In genomic region chr10:34522542-34522941, GRCh38 we compare ENCODE assay signal across 8 cellular contexts.
DNase-seq lines count a peak whose midpoint lies in the region; ATAC-seq and TF ChIP-seq lines count a peak whose summit lies in the region.

No MANE protein-coding gene starts in this region.

- H3K4me3 ChIP-seq in DND-41 (ENCODE audit: low read depth in 1 of 2, low read length in 2 of 2): no peak overlapping the region

- H3K27ac Mint-ChIP-seq in glutamatergic neuron (ENCODE audit: unreplicated experiment): no peak overlapping the region

- no peaks in the 10 kb centered on the region for H3K27me3 ChIP-seq in DND-41 (ENCODE audit: insufficient read depth, low read length, poor library complexity)

- ATAC-seq in DND-41 (ENCODE audit: insufficient read depth, low read depth) (no peak), GM21526 (IDR thresholded peaks at IDR 0.05; ENCODE audit: low FRiP score, unreplicated experiment) (peak; percentile 74)

- H3K27ac ChIP-seq in DND-41 (ENCODE audit: low read length): no peak overlapping the region

- H2AFZ ChIP-seq in DND-41 (ENCODE audit: low read depth, low read length): no peak overlapping the region

- peaks cover 24% of the 10 kb centered on the region; the same call in 1 of the 2 replicates for H4K20me1 ChIP-seq in DND-41 (ENCODE audit: insufficient read depth, low read length)

- H3K36me3 ChIP-seq in DND-41 (ENCODE audit: insufficient read depth, low read length): no peaks in the 10 kb centered on the region

- H3K4me1 ChIP-seq in DND-41 (ENCODE audit: insufficient read depth, low read length): no peaks in the 10 kb centered on the region

- peaks cover 51% of the 10 kb centered on the region for H3K79me2 ChIP-seq in DND-41 (ENCODE audit: insufficient read depth, low read length)

- DNase-seq in DND-41 (no peak), NCI-H748 treated with DMSO at 0.1 percent for 48 hours (lab: John Stamatoyannopoulos, UW) (peak; percentile 68), foreskin melanocyte (peak; percentile 22), glutamatergic neuron (no peak), NCI-H2107 treated with DMSO at 0.1 percent for 48 hours (lab: John Stamatoyannopoulos, UW; ENCODE audit: unreplicated experiment) (no peak), NCI-H2029 treated with DMSO at 0.1 percent for 48 hours (lab: John Stamatoyannopoulos, UW) (no peak), NCI-H345 (lab: John Stamatoyannopoulos, UW) (no peak)

- H3K9me3 Mint-ChIP-seq in glutamatergic neuron (ENCODE audit: unreplicated experiment): no peaks in the 10 kb centered on the region

- H3K4me3 Mint-ChIP-seq in glutamatergic neuron (ENCODE audit: unreplicated experiment): no peak overlapping the region

- TF ChIP-seq CTCF in DND-41 (IDR thresholded peaks at IDR 0.05; ENCODE audit: borderline replicate concordance, extremely low read depth, low read length, poor library complexity, severe bottlenecking) (peak; percentile 39), glutamatergic neuron (IDR thresholded peaks at IDR 0.05; ENCODE audit: partially characterized antibody, unreplicated experiment) (no peak)

- H3K9me3 ChIP-seq in DND-41 (ENCODE audit: insufficient read depth, low read length, severe bottlenecking): no peaks in the 10 kb centered on the region

- no peak overlapping the region for H3K9ac ChIP-seq in DND-41 (ENCODE audit: low read depth, low read length)

- H3K4me2 ChIP-seq in DND-41 (ENCODE audit: insufficient read depth, low read length): no peak overlapping the region

- H3K36me3 Mint-ChIP-seq in glutamatergic neuron (ENCODE audit: unreplicated experiment): no peaks in the 10 kb centered on the region

- peaks cover 10% of the 10 kb centered on the region for H3K4me1 Mint-ChIP-seq in glutamatergic neuron (ENCODE audit: low read depth, unreplicated experiment)

- no peaks in the 10 kb centered on the region for H3K27me3 Mint-ChIP-seq in glutamatergic neuron (ENCODE audit: unreplicated experiment)

Comparison
In these comparisons a context has a peak if more than half of its experiments do, and no peak if none do; other contexts are left out.
1. DNase-seq: peak in NCI-H748 treated with DMSO at 0.1 percent for 48 hours (single experiment) and foreskin melanocyte (single experiment); none in DND-41 (single experiment), glutamatergic neuron (single experiment), NCI-H2107 treated with DMSO at 0.1 percent for 48 hours (single experiment), NCI-H2029 treated with DMSO at 0.1 percent for 48 hours (single experiment) and NCI-H345 (single experiment).